25 cellular contexts compared by ENCODE assay signal in the genomic region with DNA sequence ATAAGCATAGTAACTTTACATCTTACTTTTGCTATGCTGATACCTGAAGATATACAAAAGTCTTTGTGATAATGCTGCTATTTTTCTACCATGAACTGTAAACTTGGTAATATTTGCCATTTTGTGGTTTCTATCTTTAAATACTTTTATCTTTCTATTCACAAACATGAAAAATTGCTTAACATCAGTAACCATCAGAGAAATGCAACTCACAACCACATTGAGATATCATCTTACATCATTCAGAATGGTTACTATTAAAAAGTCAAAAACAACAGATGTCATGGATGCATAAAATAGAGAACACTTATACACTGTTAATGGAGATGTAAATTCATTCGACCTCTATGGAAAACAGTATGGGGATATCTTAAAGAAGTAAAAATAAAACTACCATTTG.
"Had no signal": no experiment of that assay in that cellular context is flagged by ENCODE, and none has a peak within 500 bp of the region (broad histone marks: within the 10 kb centered on the region; RNA-seq: fewer than 3 reads in every experiment).

No MANE protein-coding gene starts in this region.

- H3K4me2 ChIP-seq: PC-9 had no signal

- H3K27ac ChIP-seq: ascending aorta, cardiac muscle cell, PC-9, WERI-Rb-1 had no signal

- H3K36me3 ChIP-seq: ascending aorta, WERI-Rb-1 had no signal

- H3K9me3 ChIP-seq: ascending aorta had no signal

- H3K4me3 ChIP-seq: ascending aorta, cardiac muscle cell, PC-9 had no signal

- ATAC-seq: activated CD8-positive, alpha-beta T cell treated with anti-CD3 and anti-CD28 coated beads for 36 hours; activated T-cell treated with anti-CD3 and anti-CD28 coated beads, Interleukin-2, amount 50 U/mL, for 72 hours; activated T-helper 17 cell treated with anti-CD3 and anti-CD28 coated beads, Interleukin-2, amount 50 U/mL, for 72 hours had no signal

- H2AFZ ChIP-seq: PC-9 had no signal

- H3K4me1 ChIP-seq: ascending aorta had no signal

- H3K27me3 ChIP-seq: ascending aorta, cardiac muscle cell had no signal

- DNase-seq: activated CD4-positive, alpha-beta T cell treated with anti-CD3 and anti-CD28 coated beads, Interleukin-2, amount 10 ng/mL, durations not matched to agents 24 days and 14 days; activated CD4-positive, alpha-beta T cell treated with anti-CD3 and anti-CD28 coated beads, Interleukin-2, amount 50 U/mL, for 4 hours; activated CD8-positive, alpha-beta T cell treated with anti-CD3 and anti-CD28 coated beads for 36 hours; activated effector memory CD4-positive, alpha-beta T cell treated with anti-CD3 and anti-CD28 coated beads, Interleukin-2, amount 50 U/mL, for 16 hours; activated naive CD4-positive, alpha-beta T cell; activated naive CD4-positive, alpha-beta T cell treated with anti-CD3 and anti-CD28 coated beads, Interleukin-2, amount 50 U/mL, for 16 hours; activated naive CD8-positive, alpha-beta T cell treated with anti-CD3 and anti-CD28 coated beads for 36 hours; activated T-cell treated with anti-CD3 and anti-CD28 coated beads, Interleukin-2, amount 50 U/mL, for 1 hour; activated T-cell treated with anti-CD3 and anti-CD28 coated beads, Interleukin-2, amount 50 U/mL, for 72 hours; amygdala; Karpas-422; NCI-H1105; NCI-H1436; NCI-H1694; NCI-H2029; NCI-H345; NCI-H524 treated with DMSO at 0.1 percent for 48 hours; NK-92 treated with Interleukin-12 subunit alpha and Interleukin-12 subunit beta, amount 100 ng/mL, for 24 hours; PC-9; Right ventricle myocardium superior; T1000; WERI-Rb-1 had no signal
